ENCODE assay signal across 8 cellular contexts in the genomic region with DNA sequence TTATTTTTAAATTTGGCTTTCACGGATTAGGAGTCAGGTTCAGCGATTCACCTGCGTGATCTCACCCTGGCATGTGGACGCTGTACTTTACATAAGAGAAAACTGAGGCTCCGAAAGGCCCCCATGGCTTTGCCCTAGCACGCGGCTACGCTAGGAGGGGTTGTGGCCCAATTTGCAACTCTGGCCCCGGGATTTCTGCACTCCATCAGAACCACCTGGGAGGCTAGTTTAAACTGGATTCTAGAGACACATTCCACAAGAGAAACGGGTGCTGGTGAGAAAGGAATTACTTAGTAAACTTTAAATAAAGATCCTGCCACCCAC. TPM values are rescaled to one million over a fixed set of nuclear protein-coding genes. Genes with fewer than 3 reads are reported as not detected.
DNase-seq lines count a peak whose midpoint lies in the region; ATAC-seq and TF ChIP-seq lines count a peak whose summit lies in the region.

No MANE protein-coding gene starts in this region.

- peak overlapping the region; percentile 93 for H3K27ac Mint-ChIP-seq in stimulated activated naive CD8-positive, alpha-beta T cell treated with anti-CD3 and anti-CD28 coated beads, Interleukin-15, Interleukin-2, amounts not matched to agents 100 ng/mL and 50 ng/mL, for 24 hours

- H3K27ac ChIP-seq in breast epithelium (peak overlapping the region; percentile 86 to 95), muscle layer of duodenum (ENCODE audit: low read length) (peak overlapping the region; percentile 99)

- H3K4me1 ChIP-seq in breast epithelium (peaks cover 23 to 34% of the 10 kb centered on the region in 2 donors), muscle layer of duodenum (ENCODE audit: control insufficient read depth in 1 of 2, insufficient read depth in 2 of 2, low read length in 2 of 2) (peaks cover 26 to 59% of the 10 kb centered on the region in 2 donors)

- no peaks in the 10 kb centered on the region for H3K27me3 Mint-ChIP-seq in stimulated activated naive CD8-positive, alpha-beta T cell treated with anti-CD3 and anti-CD28 coated beads, Interleukin-15, Interleukin-2, amounts not matched to agents 100 ng/mL and 50 ng/mL, for 24 hours

- intact Hi-C loops in breast epithelium (cut with DNase I; ENCODE audit: low total_unique reads), result no loop called here

- no peak for ATAC-seq in stimulated activated naive CD8-positive, alpha-beta T cell treated with anti-CD3 and anti-CD28 coated beads, Interleukin-15, Interleukin-2, amounts not matched to agents 100 U/mL and 50 U/mL, for 24 hours

- no peak for TF ChIP-seq POLR2A in breast epithelium (IDR thresholded peaks at IDR 0.05)

- peak overlapping the region; percentile 91 for H3K4me3 Mint-ChIP-seq in stimulated activated naive CD8-positive, alpha-beta T cell treated with anti-CD3 and anti-CD28 coated beads, Interleukin-15, Interleukin-2, amounts not matched to agents 100 ng/mL and 50 ng/mL, for 24 hours

- no peak for DNase-seq in stimulated activated naive CD8-positive, alpha-beta T cell treated with anti-CD3 and anti-CD28 coated beads, Interleukin-15, Interleukin-2, amounts not matched to agents 100 U/mL and 50 U/mL, for 24 hours
- DNase-seq in breast epithelium (ENCODE audit: low spot score in 2 of 2) (no peak), OCI-M2 (lab: John Stamatoyannopoulos, UW; ENCODE audit: unreplicated experiment) (no peak), ureter (ENCODE audit: low spot score) (no peak), NCI-H2029 (lab: John Stamatoyannopoulos, UW) (no peak), NCI-H187 treated with DMSO at 0.1 percent for 48 hours (lab: John Stamatoyannopoulos, UW) (no peak)

- H3K27me3 ChIP-seq in breast epithelium (no peaks in the 10 kb centered on the region), muscle layer of duodenum (ENCODE audit: low read depth, low read length) (no peaks in the 10 kb centered on the region)

- TF ChIP-seq CTCF in breast epithelium (IDR thresholded peaks at IDR 0.05), result no peak

- H3K9me3 Mint-ChIP-seq in stimulated activated naive CD8-positive, alpha-beta T cell treated with anti-CD3 and anti-CD28 coated beads, Interleukin-15, Interleukin-2, amounts not matched to agents 100 ng/mL and 50 ng/mL, for 24 hours, result no peaks in the 10 kb centered on the region

- H3K4me3 ChIP-seq in breast epithelium (peak overlapping the region; percentile 40 to 72 (median 51)), muscle layer of duodenum (ENCODE audit: low read depth in 1 of 2, low read length in 2 of 2) (peak overlapping the region; percentile 56 to 57)

- H3K36me3 Mint-ChIP-seq in stimulated activated naive CD8-positive, alpha-beta T cell treated with anti-CD3 and anti-CD28 coated beads, Interleukin-15, Interleukin-2, amounts not matched to agents 100 ng/mL and 50 ng/mL, for 24 hours (ENCODE audit: low read depth), result peaks cover 35% of the 10 kb centered on the region

- no peaks in the 10 kb centered on the region for H3K9me3 ChIP-seq in breast epithelium
- no peaks in the 10 kb centered on the region for H3K9me3 ChIP-seq in muscle layer of duodenum (ENCODE audit: control insufficient read depth in 1 of 2, low read length in 2 of 2)

- no peaks in the 10 kb centered on the region for H3K36me3 ChIP-seq in breast epithelium
- H3K36me3 ChIP-seq in muscle layer of duodenum (ENCODE audit: control insufficient read depth in 1 of 2, insufficient read depth in 2 of 2, low read length in 2 of 2), result peaks cover 18 to 45% of the 10 kb centered on the region in 2 donors

- peaks cover 60% of the 10 kb centered on the region for H3K4me1 Mint-ChIP-seq in stimulated activated naive CD8-positive, alpha-beta T cell treated with anti-CD3 and anti-CD28 coated beads, Interleukin-15, Interleukin-2, amounts not matched to agents 100 ng/mL and 50 ng/mL, for 24 hours (ENCODE audit: low read depth)

RNA-seq across cellular contexts. Expression of gene BCL3, which starts 6.2 kb away (rescaled TPM):
- total RNA-seq in breast epithelium (10 to 100 TPM in 2 of 3 donors, 1 to 10 TPM in 1; 4.3 to 37.6 (median 34.4) TPM), ureter (68.4 TPM)

RNA-seq across cellular contexts. Expression of gene CBLC, which starts 23.0 kb away (rescaled TPM):
- 10 to 100 TPM in 2 of 3 donors, not detected in 1; 15.7 to 18.1 TPM for total RNA-seq in breast epithelium
- total RNA-seq in ureter, result 49.5 TPM

RNA-seq across cellular contexts. Expression of gene BCAM, which starts 54.2 kb away (rescaled TPM):
- total RNA-seq in breast epithelium (100 to 1,000 TPM in 1 of 3 donors, 10 to 100 TPM in 2; 17.1 to 102 (median 75.4) TPM), ureter (136 TPM)

RNA-seq across cellular contexts. Expression of gene CEACAM16, which starts 55.8 kb away (rescaled TPM):
- total RNA-seq in breast epithelium (not detected), ureter (not detected)
